16 cellular contexts compared by ENCODE assay signal in genomic region chr10:71443676-71444075, GRCh38. TPM values are rescaled to one million over a fixed set of nuclear protein-coding genes. Genes with fewer than 3 reads are reported as not detected.
"Had no signal": no experiment of that assay in that cellular context is flagged by ENCODE, and none has a peak within 500 bp of the region (broad histone marks: within the 10 kb centered on the region; RNA-seq: fewer than 3 reads in every experiment).

No MANE protein-coding gene starts in this region.

- H3K27ac ChIP-seq: brain microvascular endothelial cell, foreskin keratinocyte, stomach, suprapubic skin, transverse colon, VCaP had no signal

- H3K4me1 ChIP-seq: foreskin keratinocyte, stomach, suprapubic skin, transverse colon had no signal

- H3K36me3 ChIP-seq: brain microvascular endothelial cell, stomach, suprapubic skin, transverse colon had no signal

- H3K9me3 ChIP-seq: stomach, suprapubic skin, transverse colon had no signal

- H3K4me3 ChIP-seq: stomach, suprapubic skin, transverse colon had no signal

- H3K27me3 ChIP-seq: stomach, suprapubic skin, transverse colon had no signal

- DNase-seq: activated gamma-delta T cell treated with Interleukin-2 at 50 U/mL for 16 hours; activated T-cell treated with anti-CD3 and anti-CD28 coated beads, Interleukin-2, amount 50 U/mL, for 1 hour; anterior cingulate cortex; brain microvascular endothelial cell; caudate nucleus; effector CD4-positive, alpha-beta T cell; foreskin keratinocyte; mesenchymal stem cell; occipital lobe; small intestine; stimulated activated CD4-positive, alpha-beta T cell treated with anti-CD3 and anti-CD28 coated beads, Interleukin-2, amount 100 ng/mL, for 24 hours; stomach; transverse colon had no signal

RNA-seq across cellular contexts. Expression of gene CDH23, which starts 47.0 kb away (rescaled TPM):
- total RNA-seq: glomerular endothelial cell had no signal
